20 cellular contexts compared by ENCODE assay signal in genomic region chr6:112886415-112886814, GRCh38.
"Had no signal": no experiment of that assay in that cellular context is flagged by ENCODE, and none has a peak within 500 bp of the region (broad histone marks: within the 10 kb centered on the region; RNA-seq: fewer than 3 reads in every experiment).

No MANE protein-coding gene starts in this region.

- DNase-seq: activated B cell treated with CpG ODN at 0.5 μM for 24 hours; activated CD4-positive, alpha-beta T cell treated with anti-CD3 and anti-CD28 coated beads for 1 hour; activated CD4-positive, alpha-beta T cell treated with anti-CD3 and anti-CD28 coated beads, Interleukin-2, amount 10 ng/mL, durations not matched to agents 24 days and 14 days; activated CD4-positive, alpha-beta T cell treated with anti-CD3 and anti-CD28 coated beads, Interleukin-2, amount 50 U/mL, for 48 hours; activated CD8-positive, alpha-beta memory T cell treated with anti-CD3 and anti-CD28 coated beads, Interleukin-2, amount 10 ng/mL, durations not matched to agents 7 days and 5 days; activated effector memory CD4-positive, alpha-beta T cell treated with Interleukin-2 at 50 U/mL for 16 hours; activated naive CD4-positive, alpha-beta T cell; activated T-cell treated with anti-CD3 and anti-CD28 coated beads, Interleukin-2, amount 50 U/mL, for 24 hours; aorta; caudate nucleus; MG63; MV-4-11; NCI-H1092 treated with DMSO at 0.1 percent for 48 hours; NCI-H2029; NCI-H446 treated with DMSO at 0.1 percent for 48 hours; NCI-H524 treated with DMSO at 0.1 percent for 48 hours; PC-3; SHP77; T-helper 9 cell had no signal

- ATAC-seq: activated CD8-positive, alpha-beta memory T cell treated with anti-CD3 and anti-CD28 coated beads, Interleukin-2, amount 10 ng/mL, durations not matched to agents 7 days and 5 days; PC-3 had no signal

- FAIRE-seq: RCC 7860 had no signal
